Comparison of ENCODE assay signal across 20 cellular contexts in genomic region chr15:101522621-101523559, GRCh38. TPM values are rescaled to one million over a fixed set of nuclear protein-coding genes. Genes with fewer than 3 reads are reported as not detected.
DNase-seq lines count a peak whose midpoint lies in the region; ATAC-seq and TF ChIP-seq lines count a peak whose summit lies in the region.
"Had no signal": no experiment of that assay in that cellular context is flagged by ENCODE, and none has a peak within 500 bp of the region (broad histone marks: within the 10 kb centered on the region; RNA-seq: fewer than 3 reads in every experiment).

No MANE protein-coding gene starts in this region.

- no peaks in the 10 kb centered on the region for H3K4me1 ChIP-seq in Panc1 (ENCODE audit: control insufficient read depth, insufficient read depth, low read length)
- peaks cover 4 to 8% (median 8%) of the 10 kb centered on the region in 4 donors for H3K4me1 ChIP-seq in esophagus muscularis mucosa
- peaks cover 0 to 10% (median 5%) of the 10 kb centered on the region in 4 donors for H3K4me1 ChIP-seq in sigmoid colon
- H3K4me1 ChIP-seq: adrenal gland had no signal

- peak; percentile 44; the same call in 1 of the 2 replicates for ATAC-seq in Panc1
- peak; percentile 21 for ATAC-seq in stimulated activated naive CD8-positive, alpha-beta T cell treated with anti-CD3 and anti-CD28 coated beads, Interleukin-15, Interleukin-2, amounts not matched to agents 100 U/mL and 50 U/mL, for 24 hours
- ATAC-seq: naive thymus-derived CD4-positive, alpha-beta T cell; T-helper 17 cell had no signal

- POLR2A ChIA-PET in Panc1 (lab: Charles Lee) = no interaction called here
- POLR2A ChIA-PET in RWPE1 (lab: Yijun Ruan, JAX; ENCODE audit: low non-redundant PET) = no interaction called here

- H3K27ac ChIP-seq in Panc1 (ENCODE audit: low read length) = no peak overlapping the region
- no peak overlapping the region for H3K27ac ChIP-seq in esophagus muscularis mucosa (replicated peaks in 1 of 4)
- no peak overlapping the region for H3K27ac ChIP-seq in RWPE1
- H3K27ac ChIP-seq in sigmoid colon = no peak overlapping the region
- H3K27ac ChIP-seq: adrenal gland, coronary artery, esophagus squamous epithelium, stomach had no signal

- intact Hi-C loops in Panc1 (cut with micrococcal nuclease; ENCODE audit: unreplicated experiment) = no loop called here
- intact Hi-C loops in esophagus muscularis mucosa (cut with DNase I) = no loop called here
- intact Hi-C loops in sigmoid colon (cut with DNase I) = no loop called here

- H3K27me3 ChIP-seq in Panc1 (ENCODE audit: control insufficient read depth, insufficient read depth, low read length) = peaks cover 10% of the 10 kb centered on the region
- peaks cover 0 to 15% (median 1%) of the 10 kb centered on the region in 4 donors for H3K27me3 ChIP-seq in esophagus muscularis mucosa
- no peaks in the 10 kb centered on the region for H3K27me3 ChIP-seq in sigmoid colon
- H3K27me3 ChIP-seq: adrenal gland had no signal

- no peaks in the 10 kb centered on the region for H3K36me3 ChIP-seq in Panc1 (ENCODE audit: control insufficient read depth, insufficient read depth, low read length)
- no peaks in the 10 kb centered on the region for H3K36me3 ChIP-seq in esophagus muscularis mucosa
- no peaks in the 10 kb centered on the region for H3K36me3 ChIP-seq in sigmoid colon
- H3K36me3 ChIP-seq: adrenal gland, esophagus squamous epithelium, stomach had no signal

- H3K4me3 ChIP-seq in Panc1 (ENCODE audit: low read depth in 2 of 2, low read length in 2 of 2) (no peak overlapping the region), esophagus muscularis mucosa (no peak overlapping the region), sigmoid colon (no peak overlapping the region)
- H3K4me3 ChIP-seq: adrenal gland, coronary artery, esophagus squamous epithelium, stomach had no signal

- DNase-seq in GM13976 (ENCODE audit: low spot score) (peak; percentile 13), Panc1 (ENCODE audit: low read depth, low spot score) (no peak), esophagus muscularis mucosa (ENCODE audit: extremely low spot score) (peak; percentile 81), RWPE1 (ENCODE audit: low spot score) (no peak), SW 1271 (lab: John Stamatoyannopoulos, UW) (no peak), sigmoid colon (no peak)
- DNase-seq in stimulated activated naive CD8-positive, alpha-beta T cell treated with anti-CD3 and anti-CD28 coated beads, Interleukin-15, Interleukin-2, amounts not matched to agents 100 U/mL and 50 U/mL, for 24 hours = no peak
- DNase-seq: activated naive CD4-positive, alpha-beta T cell; activated T-cell treated with anti-CD3 and anti-CD28 coated beads, Interleukin-2, amount 50 U/mL, for 1 hour; CD4-positive, CD25-positive, alpha-beta regulatory T cell; esophagus squamous epithelium; foreskin melanocyte; HFFc6; naive thymus-derived CD4-positive, alpha-beta T cell; NCI-H2081; NCI-H774; stomach; T-helper 17 cell had no signal

- TF ChIP-seq EP300 in esophagus muscularis mucosa (IDR thresholded peaks at IDR 0.05) = no peak
- no peak for TF ChIP-seq EP300 in sigmoid colon (IDR thresholded peaks at IDR 0.05)

- no TSS peak for BruUV-seq in Panc1 (replicated peaks; lab: Mats Ljungman, UMichigan)

- WGBS in esophagus muscularis mucosa = 83% methylated on average over 18 of the region's 18 CpGs
- WGBS in sigmoid colon, 2 donors = 87 to 90% methylated on average over 18 of the region's 18 CpGs

- TF ChIP-seq CTCF in GM13976 (IDR thresholded peaks at IDR 0.05; ENCODE audit: borderline replicate concordance, control extremely low read depth, extremely low read depth, insufficient read depth, missing control alignments) (no peak), Panc1 (IDR thresholded peaks at IDR 0.05) (no peak), esophagus muscularis mucosa (IDR thresholded peaks at IDR 0.05) (no peak), RWPE1 (conservative IDR thresholded peaks at IDR 0.05; ENCODE audit: low read depth) (no peak), sigmoid colon (IDR thresholded peaks at IDR 0.05) (no peak)

- CTCF ChIA-PET in Panc1 (lab: Charles Lee) (interaction anchor here (0.6 kb wide), 1 partner anchor 60 kb away, joined by 7 read pairs; no protein-coding TSS in a partner anchor), RWPE1 (lab: Yijun Ruan, JAX) (no interaction called here)

- no peaks in the 10 kb centered on the region; the same call in 1 of the 2 replicates for H3K9me3 ChIP-seq in Panc1 (ENCODE audit: control insufficient read depth, insufficient read depth, low read depth, low read length)
- peaks cover 0 to 16% (median 12%) of the 10 kb centered on the region in 4 donors for H3K9me3 ChIP-seq in esophagus muscularis mucosa
- peaks cover 0 to under 1% (median 0%) of the 10 kb centered on the region in 4 donors for H3K9me3 ChIP-seq in sigmoid colon

- TF ChIP-seq POLR2A in esophagus muscularis mucosa (IDR thresholded peaks at IDR 0.05; ENCODE audit: low read depth) = no peak
- TF ChIP-seq POLR2A in sigmoid colon (IDR thresholded peaks at IDR 0.05) = no peak

- in situ Hi-C loops in GM13976 (cut with MboI; ENCODE audit: low sequenced_read_pairs, unreplicated experiment) (no loop called here), Panc1 (cut with HindIII; ENCODE audit: low pct_unique_long_range_greater_than_20kb, low sequenced_read_pairs) (no loop called here)

RNA-seq across cellular contexts. Expression of gene PCSK6, which starts 33.4 kb away (rescaled TPM):
- total RNA-seq in Panc1 (2021; ENCODE audit: unreplicated experiment) (10.6 TPM), esophagus muscularis mucosa (10 to 100 TPM; 13.6 to 24.1 (median 15.3) TPM), sigmoid colon (1 to 10 TPM; 2.9 to 8.9 (median 5.2) TPM)
- 18.4 TPM for polyA plus RNA-seq in Panc1 (2012; ENCODE audit: insufficient read length)
- 10 to 100 TPM in 1 of 3 donors, 1 to 10 TPM in 2; 4.2 to 10.3 (median 7.2) TPM for polyA plus RNA-seq in sigmoid colon
- total RNA-seq: HFFc6 had no signal

Comparison
In these comparisons a context has a peak if more than half of its experiments do, and no peak if none do; other contexts are left out.
1. DNase-seq: peak in GM13976 (single experiment) and esophagus muscularis mucosa (single experiment); none in Panc1 (single experiment), stimulated activated naive CD8-positive, alpha-beta T cell treated with anti-CD3 and anti-CD28 coated beads, Interleukin-15, Interleukin-2, amounts not matched to agents 100 U/mL and 50 U/mL, for 24 hours (single experiment), RWPE1 (single experiment), SW 1271 (0 of 2) and sigmoid colon (single experiment).